6 cellular contexts compared by ENCODE assay signal in the genomic region with DNA sequence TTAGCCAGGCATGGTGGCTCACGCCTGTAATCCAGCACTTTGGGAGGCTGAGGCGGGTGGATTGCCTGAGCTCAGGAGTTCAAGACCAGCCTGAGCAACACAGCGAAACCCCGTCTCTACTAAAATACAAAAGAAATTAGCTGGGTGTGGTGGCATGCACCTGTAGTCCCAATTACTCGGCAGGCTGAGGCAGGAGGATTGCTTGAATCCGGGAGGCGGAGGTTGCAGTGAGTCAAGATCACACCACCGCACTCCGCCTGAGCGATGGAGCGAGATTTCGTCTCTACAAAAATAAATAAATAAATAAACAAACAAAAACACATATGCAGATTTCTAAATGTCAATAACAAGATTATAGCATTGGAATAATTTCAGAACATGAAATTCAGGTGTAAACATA. TPM values are rescaled to one million over a fixed set of nuclear protein-coding genes. Genes with fewer than 3 reads are reported as not detected.
"Had no signal": no experiment of that assay in that cellular context is flagged by ENCODE, and none has a peak within 500 bp of the region (broad histone marks: within the 10 kb centered on the region; RNA-seq: fewer than 3 reads in every experiment).

No MANE protein-coding gene starts in this region.

RNA-seq across cellular contexts. Expression of a gene that starts 58.6 kb away (rescaled TPM):
- total RNA-seq: HepG2, HT-29, HT1080, IMR-90, K562 had no signal
- polyA plus RNA-seq: HepG2, IgD-negative memory B cell, IMR-90, K562 had no signal
